17 cellular contexts compared by ENCODE assay signal in the genomic region with DNA sequence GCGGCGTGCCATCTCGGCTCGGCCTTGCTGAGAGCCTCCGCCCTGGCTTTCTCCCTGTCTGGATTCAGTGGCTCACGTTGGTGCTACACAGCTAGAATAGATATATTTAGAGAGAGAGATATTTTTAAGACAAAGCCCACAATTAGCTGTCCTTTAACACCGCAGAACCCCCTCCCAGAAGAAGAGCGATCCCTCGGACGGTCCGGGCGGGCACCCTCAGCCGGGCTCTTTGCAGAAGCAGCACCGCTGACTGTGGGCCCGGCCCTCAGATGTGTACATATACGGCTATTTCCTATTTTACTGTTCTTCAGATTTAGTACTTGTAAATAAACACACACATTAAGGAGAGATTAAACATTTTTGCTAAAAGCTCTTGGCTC. TPM values are rescaled to one million over a fixed set of nuclear protein-coding genes. Genes with fewer than 3 reads are reported as not detected.
DNase-seq lines count a peak whose midpoint lies in the region; ATAC-seq and TF ChIP-seq lines count a peak whose summit lies in the region.
"Had no signal": no experiment of that assay in that cellular context is flagged by ENCODE, and none has a peak within 500 bp of the region (broad histone marks: within the 10 kb centered on the region; RNA-seq: fewer than 3 reads in every experiment).

No MANE protein-coding gene starts in this region.

- 94 to 96% (median 96%) methylated on average over 16 of the region's 16 CpGs for WGBS in psoas muscle, 3 donors

- no peaks in the 10 kb centered on the region for H3K9me3 ChIP-seq in psoas muscle

- H3K27ac ChIP-seq in psoas muscle, result no peak overlapping the region
- H3K27ac ChIP-seq: PC-9 had no signal

- no peaks in the 10 kb centered on the region for H3K4me1 ChIP-seq in psoas muscle

- TF ChIP-seq CTCF in natural killer cell (IDR thresholded peaks at IDR 0.05) (no peak), psoas muscle (IDR thresholded peaks at IDR 0.05) (no peak), GM20000 (IDR thresholded peaks at IDR 0.05; ENCODE audit: extremely low read depth, missing control alignments) (no peak)

- H3K27ac Mint-ChIP-seq in natural killer cell treated with Interleukin-12 subunit alpha and Interleukin-12 subunit beta and Interleukin-15 and Interleukin-18, amount 100 ng/mL, for 72 hours, result no peak overlapping the region
- H3K27ac Mint-ChIP-seq in natural killer cell, result no peak overlapping the region
- peak overlapping the region; percentile 66 for H3K27ac Mint-ChIP-seq in dendritic cell treated with granulocyte-macrophage colony-stimulating factor and Interleukin-4, amounts not matched to agents 40 ng/mL and 50 ng/mL, for 4 days
- H3K27ac Mint-ChIP-seq: CD4-positive, CD25-positive, alpha-beta regulatory T cell had no signal

- no peaks in the 10 kb centered on the region for H3K4me1 Mint-ChIP-seq in natural killer cell treated with Interleukin-12 subunit alpha and Interleukin-12 subunit beta and Interleukin-15 and Interleukin-18, amount 100 ng/mL, for 72 hours (ENCODE audit: low read depth in 2 of 2)
- H3K4me1 Mint-ChIP-seq in natural killer cell, result no peaks in the 10 kb centered on the region
- peaks cover 37% of the 10 kb centered on the region for H3K4me1 Mint-ChIP-seq in dendritic cell treated with granulocyte-macrophage colony-stimulating factor and Interleukin-4, amounts not matched to agents 40 ng/mL and 50 ng/mL, for 4 days (ENCODE audit: low read depth)
- H3K4me1 Mint-ChIP-seq: CD4-positive, CD25-positive, alpha-beta regulatory T cell had no signal

- H3K36me3 ChIP-seq in psoas muscle (ENCODE audit: insufficient read depth in 1 of 2, low read depth in 1 of 2), result peaks cover 0 to 23% of the 10 kb centered on the region in 2 donors

- H3K36me3 Mint-ChIP-seq in natural killer cell treated with Interleukin-12 subunit alpha and Interleukin-12 subunit beta and Interleukin-15 and Interleukin-18, amount 100 ng/mL, for 72 hours, result no peaks in the 10 kb centered on the region
- H3K36me3 Mint-ChIP-seq in natural killer cell, result no peaks in the 10 kb centered on the region
- peaks cover 31% of the 10 kb centered on the region for H3K36me3 Mint-ChIP-seq in dendritic cell treated with granulocyte-macrophage colony-stimulating factor and Interleukin-4, amounts not matched to agents 40 ng/mL and 50 ng/mL, for 4 days (ENCODE audit: low read depth)

- H3K27me3 Mint-ChIP-seq in natural killer cell treated with Interleukin-12 subunit alpha and Interleukin-12 subunit beta and Interleukin-15 and Interleukin-18, amount 100 ng/mL, for 72 hours, result no peaks in the 10 kb centered on the region
- no peaks in the 10 kb centered on the region for H3K27me3 Mint-ChIP-seq in natural killer cell (ENCODE audit: low read depth in 2 of 2)
- peaks cover 13% of the 10 kb centered on the region for H3K27me3 Mint-ChIP-seq in dendritic cell treated with granulocyte-macrophage colony-stimulating factor and Interleukin-4, amounts not matched to agents 40 ng/mL and 50 ng/mL, for 4 days
- H3K27me3 Mint-ChIP-seq: CD4-positive, CD25-positive, alpha-beta regulatory T cell had no signal

- no peaks in the 10 kb centered on the region for H3K9me3 Mint-ChIP-seq in natural killer cell treated with Interleukin-12 subunit alpha and Interleukin-12 subunit beta and Interleukin-15 and Interleukin-18, amount 100 ng/mL, for 72 hours
- H3K9me3 Mint-ChIP-seq in natural killer cell, result no peaks in the 10 kb centered on the region
- H3K9me3 Mint-ChIP-seq in dendritic cell treated with granulocyte-macrophage colony-stimulating factor and Interleukin-4, amounts not matched to agents 40 ng/mL and 50 ng/mL, for 4 days, result no peaks in the 10 kb centered on the region

- intact Hi-C loops in natural killer cell (cut with micrococcal nuclease), result no loop called here
- intact Hi-C loops in dendritic cell treated with granulocyte-macrophage colony-stimulating factor and Interleukin-4, amounts not matched to agents 40 ng/mL and 50 ng/mL, for 4 days (cut with micrococcal nuclease), result no loop called here
- intact Hi-C loops in psoas muscle (cut with DNase I), result no loop called here

- ATAC-seq in natural killer cell treated with Interleukin-12 subunit alpha and Interleukin-12 subunit beta and Interleukin-15 and Interleukin-18, amount 100 ng/mL, for 72 hours, result no peak
- ATAC-seq in natural killer cell (no peak), psoas muscle (no peak), GM18511 (IDR thresholded peaks at IDR 0.05; ENCODE audit: unreplicated experiment) (no peak)

- no peak overlapping the region for H3K4me3 Mint-ChIP-seq in natural killer cell treated with Interleukin-12 subunit alpha and Interleukin-12 subunit beta and Interleukin-15 and Interleukin-18, amount 100 ng/mL, for 72 hours
- no peak overlapping the region for H3K4me3 Mint-ChIP-seq in natural killer cell
- no peak overlapping the region for H3K4me3 Mint-ChIP-seq in dendritic cell treated with granulocyte-macrophage colony-stimulating factor and Interleukin-4, amounts not matched to agents 40 ng/mL and 50 ng/mL, for 4 days
- H3K4me3 Mint-ChIP-seq: CD4-positive, CD25-positive, alpha-beta regulatory T cell had no signal

- no peak overlapping the region for H3K4me3 ChIP-seq in psoas muscle
- H3K4me3 ChIP-seq: PC-9 had no signal

- DNase-seq in natural killer cell treated with Interleukin-12 subunit alpha and Interleukin-12 subunit beta and Interleukin-15 and Interleukin-18, amount 100 ng/mL, for 72 hours (ENCODE audit: low spot score), result peak; percentile 60
- DNase-seq in natural killer cell (no peak), psoas muscle (peak; percentile 10 to 34), iPS-NIHi7 (ENCODE audit: extremely low spot score) (no peak), NCI-H510A treated with DMSO at 0.1 percent for 48 hours (lab: John Stamatoyannopoulos, UW) (no peak), GM20000 (ENCODE audit: low spot score) (no peak)
- DNase-seq: CD4-positive, CD25-positive, alpha-beta regulatory T cell; DMS79; GOT3; KG1; NCI-H1048; NCI-H146; NCI-H446; PC-9; SHP77 treated with DMSO at 0.1 percent for 48 hours had no signal

- no peaks in the 10 kb centered on the region for H3K27me3 ChIP-seq in psoas muscle (ENCODE audit: insufficient read depth in 3 of 3, low read length in 2 of 3)

RNA-seq across cellular contexts. Expression of gene PLXNA1, which starts 54.1 kb away (rescaled TPM):
- total RNA-seq in natural killer cell treated with Interleukin-12 subunit alpha and Interleukin-12 subunit beta and Interleukin-15 and Interleukin-18, amount 100 ng/mL, for 72 hours, result 1 to 10 TPM; 3.4 to 7.9 TPM
- total RNA-seq in natural killer cell, result 1 to 10 TPM; 2.5 to 4.3 (median 2.8) TPM
- 10 to 100 TPM; 14.7 to 20.1 (median 15.7) TPM for total RNA-seq in psoas muscle
- polyA plus RNA-seq in psoas muscle, result 10 to 100 TPM in 2 of 3 donors, 1 to 10 TPM in 1; 7.7 to 18.0 (median 11.4) TPM

Comparison
In these comparisons a context has a peak if more than half of its experiments do, and no peak if none do; other contexts are left out.
1. DNase-seq: peak in natural killer cell treated with Interleukin-12 subunit alpha and Interleukin-12 subunit beta and Interleukin-15 and Interleukin-18, amount 100 ng/mL, for 72 hours (single experiment) and psoas muscle (2 of 2); none in natural killer cell (single experiment), iPS-NIHi7 (single experiment), NCI-H510A treated with DMSO at 0.1 percent for 48 hours (single experiment) and GM20000 (single experiment).